In genomic region chr1:223621312-223621734, GRCh38 we compare ENCODE assay signal across 8 cellular contexts.
A peak's percentile ranks its signal among the peaks of the same experiment; 100 is the strongest.
DNase-seq lines count a peak whose midpoint lies in the region; ATAC-seq, FAIRE-seq and TF ChIP-seq lines count a peak whose summit lies in the region.
"Had no signal": no experiment of that assay in that cellular context is flagged by ENCODE, and none has a peak within 500 bp of the region (broad histone marks: within the 10 kb centered on the region; RNA-seq: fewer than 3 reads in every experiment).

No MANE protein-coding gene starts in this region.

- peak; percentile 76 for ATAC-seq in GM19025 (IDR thresholded peaks at IDR 0.05; ENCODE audit: low read depth, unreplicated experiment)
- ATAC-seq in HG02588 (IDR thresholded peaks at IDR 0.05; ENCODE audit: unreplicated experiment): peak; percentile 83
- ATAC-seq in HG03571 (IDR thresholded peaks at IDR 0.05; ENCODE audit: unreplicated experiment): peak; percentile 77

- peak; percentile 14 for DNase-seq in putamen (ENCODE audit: low spot score)
- DNase-seq in islet precursor cell: no peak
- DNase-seq in NCI-H2081 (lab: John Stamatoyannopoulos, UW): no peak
- DNase-seq in D721Med (ENCODE audit: insufficient read length, low spot score): no peak
- DNase-seq: brain microvascular endothelial cell had no signal

- no peak for FAIRE-seq in D721Med (lab: Jason Lieb, UNC)

- no peak for TF ChIP-seq CTCF in D721Med (IDR thresholded peaks at IDR 0.05; ENCODE audit: insufficient read depth, missing control alignments)
